1 cellular context compared by ENCODE assay signal in the genomic region with DNA sequence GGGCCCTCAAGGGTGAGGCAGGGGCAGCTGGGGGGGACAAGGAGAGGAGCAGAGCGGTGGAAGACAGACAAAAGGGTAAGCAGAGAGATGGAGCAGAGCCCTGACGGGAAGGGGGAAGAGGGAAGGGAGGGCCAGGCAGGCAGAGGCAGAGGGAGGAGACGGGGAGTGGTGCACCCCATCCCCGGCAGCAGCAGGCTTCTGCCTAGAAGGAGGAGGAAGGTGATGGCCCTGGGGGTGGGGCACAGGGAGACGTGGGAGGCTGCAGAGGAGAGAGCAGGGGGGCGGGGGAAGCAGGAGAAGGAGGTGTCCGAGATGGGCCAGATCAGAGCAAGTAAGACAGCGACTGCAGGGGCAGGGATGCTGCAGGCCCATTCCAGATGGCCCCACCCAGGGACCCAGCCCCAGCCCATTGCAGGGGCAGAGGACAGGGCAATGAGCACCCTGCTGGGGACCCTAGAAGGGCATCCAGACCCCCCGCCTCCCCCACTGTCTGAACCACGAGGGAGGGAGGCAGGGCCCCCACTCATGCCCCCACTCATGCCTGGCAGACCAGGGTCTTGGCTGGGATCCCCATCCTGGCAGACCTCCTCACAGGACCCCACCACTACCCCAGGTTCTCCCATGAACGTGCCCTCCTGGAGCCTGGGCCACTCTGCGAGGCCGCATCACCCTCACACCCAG.
TF ChIP-seq lines count a peak whose summit lies in the region.

No MANE protein-coding gene starts in this region.

TF ChIP-seq in HEK293T, 16 proteins besides CTCF, POLR2A, EP300 and RAD21:
- TF ChIP-seq TARDBP (IDR thresholded peaks at IDR 0.05) (no peak), FOXA1 (IDR thresholded peaks at IDR 0.05) (no peak), L3MBTL2 (conservative IDR thresholded peaks at IDR 0.05) (no peak)
